Comparison of ENCODE assay signal across 8 cellular contexts in genomic region chr12:9448648-9449047, GRCh38.
A peak's percentile ranks its signal among the peaks of the same experiment; 100 is the strongest.
DNase-seq lines count a peak whose midpoint lies in the region; ATAC-seq and TF ChIP-seq lines count a peak whose summit lies in the region.
"Not testable (repeated sequence)": the region's sequence is repeated elsewhere in the genome, so short reads cannot be mapped to it uniquely, and the experiment has no call there.

No MANE protein-coding gene starts in this region.

- WGBS in smooth muscle cell (ENCODE audit: low lambda C conversion rate), result 44% methylated on average over 7 of the region's 10 CpGs

- not testable (repeated sequence) for H3K36me3 Mint-ChIP-seq in activated CD4-positive, alpha-beta T cell treated with anti-CD3 and anti-CD28 coated beads, Interleukin-2, amount 10 ng/mL, durations not matched to agents 24 days and 14 days (ENCODE audit: low read depth)
- peaks cover 11% of the 10 kb centered on the region for H3K36me3 Mint-ChIP-seq in central memory CD8-positive, alpha-beta T cell (ENCODE audit: insufficient read depth)

- H3K9me3 ChIP-seq in HAP-1; left ventricle myocardium inferior (replicated peaks); mucosa of stomach (ENCODE audit: control insufficient read depth, low read length); smooth muscle cell (replicated peaks; ENCODE audit: low read depth): not testable (repeated sequence)

- H3K9me3 Mint-ChIP-seq in activated CD4-positive, alpha-beta T cell treated with anti-CD3 and anti-CD28 coated beads, Interleukin-2, amount 10 ng/mL, durations not matched to agents 24 days and 14 days; central memory CD8-positive, alpha-beta T cell: not testable (repeated sequence)

- not testable (repeated sequence) for H3F3A ChIP-seq in smooth muscle cell (ENCODE audit: low read depth)

- H3K4me2 ChIP-seq in smooth muscle cell, result peak overlapping the region; percentile 85

- not testable (repeated sequence) for H4K20me1 ChIP-seq in smooth muscle cell (ENCODE audit: low read depth)

- ATAC-seq in central memory CD8-positive, alpha-beta T cell (replicated peaks; ENCODE audit: extremely low read depth, poor library complexity, severe bottlenecking), result peak; percentile 16

- H3K4me1 Mint-ChIP-seq in activated CD4-positive, alpha-beta T cell treated with anti-CD3 and anti-CD28 coated beads, Interleukin-2, amount 10 ng/mL, durations not matched to agents 24 days and 14 days, result peaks cover 21% of the 10 kb centered on the region
- H3K4me1 Mint-ChIP-seq in central memory CD8-positive, alpha-beta T cell, result peaks cover 26% of the 10 kb centered on the region

- H3K27ac ChIP-seq in left ventricle myocardium inferior (replicated peaks); smooth muscle cell (ENCODE audit: low read depth): not testable (repeated sequence)

- intact Hi-C loops in activated CD4-positive, alpha-beta T cell treated with anti-CD3 and anti-CD28 coated beads, Interleukin-2, amount 10 ng/mL, durations not matched to agents 24 days and 14 days (cut with micrococcal nuclease), result loop anchor here (5.0 kb wide), 1 partner anchor 294 kb away; no protein-coding TSS in a partner anchor
- intact Hi-C loops in left ventricle myocardium inferior (cut with micrococcal nuclease), result not testable (repeated sequence)

- H3K27ac Mint-ChIP-seq in activated CD4-positive, alpha-beta T cell treated with anti-CD3 and anti-CD28 coated beads, Interleukin-2, amount 10 ng/mL, durations not matched to agents 24 days and 14 days, result peak overlapping the region; percentile 97
- H3K27ac Mint-ChIP-seq in central memory CD8-positive, alpha-beta T cell (ENCODE audit: low read depth), result peak overlapping the region; percentile 98

- in situ Hi-C loops in HAP-1 (cut with MboI; ENCODE audit: low sequenced_read_pairs), result not testable (repeated sequence)

- H3K27me3 Mint-ChIP-seq in activated CD4-positive, alpha-beta T cell treated with anti-CD3 and anti-CD28 coated beads, Interleukin-2, amount 10 ng/mL, durations not matched to agents 24 days and 14 days; central memory CD8-positive, alpha-beta T cell: not testable (repeated sequence)

- CTCF ChIA-PET in BJ (lab: Yijun Ruan, JAX), result not testable (repeated sequence)

- POLR2A ChIA-PET in BJ (lab: Charles Lee), result not testable (repeated sequence)

- peak overlapping the region; percentile 72 for H3K9ac ChIP-seq in mucosa of stomach (ENCODE audit: low read length)
- not testable (repeated sequence) for H3K9ac ChIP-seq in smooth muscle cell (ENCODE audit: low read depth)

- not testable (repeated sequence) for TF ChIP-seq CTCF in BJ (IDR thresholded peaks at IDR 0.05; ENCODE audit: insufficient read depth, low read depth, low read length); left ventricle myocardium inferior (IDR thresholded peaks at IDR 0.05; ENCODE audit: borderline replicate concordance); smooth muscle cell (IDR thresholded peaks at IDR 0.05; ENCODE audit: borderline replicate concordance, insufficient read depth, poor library complexity, severe bottlenecking)

- H3K36me3 ChIP-seq in BJ (ENCODE audit: control insufficient read depth, insufficient read depth, low read length); HAP-1 (replicated peaks); left ventricle myocardium inferior; mucosa of stomach (ENCODE audit: control insufficient read depth, insufficient read depth, low read length); smooth muscle cell (ENCODE audit: low read depth): not testable (repeated sequence)

- H3K27me3 ChIP-seq in BJ (ENCODE audit: control insufficient read depth, insufficient read depth, low read length); HAP-1 (ENCODE audit: low read depth); left ventricle myocardium inferior (ENCODE audit: low read depth); mucosa of stomach (ENCODE audit: control insufficient read depth, insufficient read depth, low read length); smooth muscle cell (ENCODE audit: low read depth): not testable (repeated sequence)

- H3K4me1 ChIP-seq in HAP-1; mucosa of stomach (ENCODE audit: control insufficient read depth, insufficient read depth, low read length); smooth muscle cell (ENCODE audit: low read depth): not testable (repeated sequence)
- H3K4me1 ChIP-seq in left ventricle myocardium inferior, result peaks cover 10% of the 10 kb centered on the region

- H3K4me3 Mint-ChIP-seq in activated CD4-positive, alpha-beta T cell treated with anti-CD3 and anti-CD28 coated beads, Interleukin-2, amount 10 ng/mL, durations not matched to agents 24 days and 14 days, result peak overlapping the region; percentile 99
- H3K4me3 Mint-ChIP-seq in central memory CD8-positive, alpha-beta T cell, result peak overlapping the region; percentile 100

- H3K79me2 ChIP-seq in smooth muscle cell (ENCODE audit: low read depth), result not testable (repeated sequence)

- peak overlapping the region; percentile 86 for H2AFZ ChIP-seq in smooth muscle cell (ENCODE audit: low read depth)

- DNase-seq in BJ (ENCODE audit: low read depth); HAP-1 (ENCODE audit: low spot score in 2 of 2); activated CD4-positive, alpha-beta T cell treated with anti-CD3 and anti-CD28 coated beads, Interleukin-2, amount 10 ng/mL, durations not matched to agents 24 days and 14 days; central memory CD8-positive, alpha-beta T cell (ENCODE audit: low spot score in 2 of 2); left ventricle myocardium inferior; smooth muscle cell (lab: John Stamatoyannopoulos, UW; ENCODE audit: unreplicated experiment): not testable (repeated sequence)
- peak; percentile 25 for DNase-seq in NCI-H510A (lab: John Stamatoyannopoulos, UW)

- H3K4me3 ChIP-seq in BJ (ENCODE audit: low read depth, low read length), result peak overlapping the region; percentile 61
- peak overlapping the region; percentile 41 for H3K4me3 ChIP-seq in HAP-1
- H3K4me3 ChIP-seq in left ventricle myocardium inferior, result peak overlapping the region; percentile 68
- peak overlapping the region; percentile 56 for H3K4me3 ChIP-seq in mucosa of stomach (ENCODE audit: low read length)
- peak overlapping the region; percentile 64 for H3K4me3 ChIP-seq in smooth muscle cell
